In genomic region chr3:52205727-52206372, GRCh38 we compare ENCODE assay signal across 20 cellular contexts. TPM values are rescaled to one million over a fixed set of nuclear protein-coding genes. Genes with fewer than 3 reads are reported as not detected.
DNase-seq lines count a peak whose midpoint lies in the region; TF ChIP-seq lines count a peak whose summit lies in the region.
"Had no signal": no experiment of that assay in that cellular context is flagged by ENCODE, and none has a peak within 500 bp of the region (broad histone marks: within the 10 kb centered on the region; RNA-seq: fewer than 3 reads in every experiment).

No MANE protein-coding gene starts in this region.

- no peak overlapping the region for H3K4me3 Mint-ChIP-seq in activated naive CD4-positive, alpha-beta T cell treated with anti-CD3 and anti-CD28 coated beads, Interleukin-2, amount 10 ng/mL, durations not matched to agents 7 days and 5 days
- H3K4me3 Mint-ChIP-seq: WTC11 had no signal

- H3K9me3 ChIP-seq in ascending aorta: no peaks in the 10 kb centered on the region
- H3K9me3 ChIP-seq: uterus had no signal

- no peak for DNase-seq in activated naive CD4-positive, alpha-beta T cell treated with anti-CD3 and anti-CD28 coated beads, Interleukin-2, amount 10 ng/mL, durations not matched to agents 7 days and 5 days
- no peak for DNase-seq in activated naive CD4-positive, alpha-beta T cell (lab: John Stamatoyannopoulos, UW)
- peak; percentile 41 for DNase-seq in RWPE1 (ENCODE audit: low spot score)
- DNase-seq in epithelial cell of esophagus (ENCODE audit: low read depth): peak; percentile 81
- DNase-seq in retinal pigment epithelial cell (ENCODE audit: low read depth): peak; percentile 22
- no peak for DNase-seq in ascending aorta (ENCODE audit: low spot score in 2 of 2)
- DNase-seq in amniotic stem cell (lab: John Stamatoyannopoulos, UW): no peak
- DNase-seq in superior temporal gyrus (ENCODE audit: extremely low spot score): no peak
- DNase-seq: activated CD8-positive, alpha-beta memory T cell treated with anti-CD3 and anti-CD28 coated beads for 24 hours; EL; head of caudate nucleus; MM.1S; NCI-H524 treated with DMSO at 0.1 percent for 48 hours; uterus had no signal

- intact Hi-C loops in ascending aorta (cut with DNase I): no loop called here

- peaks cover 38% of the 10 kb centered on the region for H3K4me1 Mint-ChIP-seq in activated naive CD4-positive, alpha-beta T cell treated with anti-CD3 and anti-CD28 coated beads, Interleukin-2, amount 10 ng/mL, durations not matched to agents 7 days and 5 days
- H3K4me1 Mint-ChIP-seq: WTC11 had no signal

- POLR2A ChIA-PET in RWPE1 (lab: Yijun Ruan, JAX; ENCODE audit: low non-redundant PET): no interaction called here

- CTCF ChIA-PET in activated naive CD4-positive, alpha-beta T cell treated with anti-CD3 and anti-CD28 coated beads, Interleukin-2, amount 10 ng/mL, durations not matched to agents 7 days and 5 days (lab: Charles Lee): interaction anchor here (3.1 kb wide), 1 partner anchor 14 kb away, joined by 17 read pairs; no protein-coding TSS in a partner anchor
- CTCF ChIA-PET in RWPE1 (lab: Yijun Ruan, JAX): no interaction called here

- no peaks in the 10 kb centered on the region for H3K9me3 Mint-ChIP-seq in activated naive CD4-positive, alpha-beta T cell treated with anti-CD3 and anti-CD28 coated beads, Interleukin-2, amount 10 ng/mL, durations not matched to agents 7 days and 5 days
- H3K9me3 Mint-ChIP-seq: activated naive CD4-positive, alpha-beta T cell treated with anti-CD3 and anti-CD28 coated beads, Interleukin-2, amount 50 U/mL, for 72 hours; WTC11 had no signal

- H3K4me3 ChIP-seq in epithelial cell of esophagus (ENCODE audit: low read length) (no peak overlapping the region), retinal pigment epithelial cell (ENCODE audit: low read length) (no peak overlapping the region), ascending aorta (no peak overlapping the region)
- H3K4me3 ChIP-seq: SK-N-MC, uterus had no signal

- H3K27ac ChIP-seq in RWPE1 (no peak overlapping the region), ascending aorta (no peak overlapping the region)
- H3K27ac ChIP-seq: SK-N-MC, uterus had no signal

- TF ChIP-seq CTCF in RWPE1 (conservative IDR thresholded peaks at IDR 0.05; ENCODE audit: low read depth) (no peak), epithelial cell of esophagus (IDR thresholded peaks at IDR 0.05; ENCODE audit: insufficient read depth, low read depth, low read length, missing control alignments) (no peak), retinal pigment epithelial cell (conservative IDR thresholded peaks at IDR 0.05; ENCODE audit: low read depth, low read length) (no peak), ascending aorta (IDR thresholded peaks at IDR 0.05) (no peak)

- H3K36me3 ChIP-seq in ascending aorta: peaks cover 83 to 93% of the 10 kb centered on the region in 2 donors
- H3K36me3 ChIP-seq: uterus had no signal

- peak overlapping the region; percentile 25 for H3K27ac Mint-ChIP-seq in activated naive CD4-positive, alpha-beta T cell treated with anti-CD3 and anti-CD28 coated beads, Interleukin-2, amount 10 ng/mL, durations not matched to agents 7 days and 5 days
- H3K27ac Mint-ChIP-seq: WTC11 had no signal

- H3K36me3 Mint-ChIP-seq in activated naive CD4-positive, alpha-beta T cell treated with anti-CD3 and anti-CD28 coated beads, Interleukin-2, amount 10 ng/mL, durations not matched to agents 7 days and 5 days: peaks cover 77% of the 10 kb centered on the region

- no peaks in the 10 kb centered on the region for H3K4me1 ChIP-seq in ascending aorta
- H3K4me1 ChIP-seq: uterus had no signal

- no peaks in the 10 kb centered on the region for H3K27me3 Mint-ChIP-seq in activated naive CD4-positive, alpha-beta T cell treated with anti-CD3 and anti-CD28 coated beads, Interleukin-2, amount 10 ng/mL, durations not matched to agents 7 days and 5 days

- H3K27me3 ChIP-seq in ascending aorta: no peaks in the 10 kb centered on the region
- H3K27me3 ChIP-seq: uterus had no signal

RNA-seq across cellular contexts. Expression of gene ALAS1, which starts 7.9 kb away (rescaled TPM):
- total RNA-seq in ascending aorta: 58.3 TPM

RNA-seq across cellular contexts. Expression of gene TLR9, which starts 19.6 kb away (rescaled TPM):
- not detected for total RNA-seq in ascending aorta
- total RNA-seq: dermis microvascular lymphatic vessel endothelial cell, H4, temporal lobe, WTC11 had no signal

RNA-seq across cellular contexts. Expression of gene TWF2, which starts 33.1 kb away (rescaled TPM):
- total RNA-seq in ascending aorta: 162 TPM

RNA-seq across cellular contexts. Expression of gene PPM1M, which starts 39.7 kb away (rescaled TPM):
- total RNA-seq in ascending aorta: 20.3 TPM

RNA-seq across cellular contexts. Expression of gene POC1A, which starts 51.6 kb away (rescaled TPM):
- not detected for total RNA-seq in ascending aorta

Comparison
In these comparisons a context has a peak if more than half of its experiments do, and no peak if none do; other contexts are left out.
1. DNase-seq: peak in RWPE1 (single experiment), epithelial cell of esophagus (single experiment) and retinal pigment epithelial cell (single experiment); none in activated naive CD4-positive, alpha-beta T cell treated with anti-CD3 and anti-CD28 coated beads, Interleukin-2, amount 10 ng/mL, durations not matched to agents 7 days and 5 days (single experiment), activated naive CD4-positive, alpha-beta T cell (0 of 4), ascending aorta (0 of 2), amniotic stem cell (single experiment) and superior temporal gyrus (single experiment).